1 cellular context compared by ENCODE assay signal in the genomic region with DNA sequence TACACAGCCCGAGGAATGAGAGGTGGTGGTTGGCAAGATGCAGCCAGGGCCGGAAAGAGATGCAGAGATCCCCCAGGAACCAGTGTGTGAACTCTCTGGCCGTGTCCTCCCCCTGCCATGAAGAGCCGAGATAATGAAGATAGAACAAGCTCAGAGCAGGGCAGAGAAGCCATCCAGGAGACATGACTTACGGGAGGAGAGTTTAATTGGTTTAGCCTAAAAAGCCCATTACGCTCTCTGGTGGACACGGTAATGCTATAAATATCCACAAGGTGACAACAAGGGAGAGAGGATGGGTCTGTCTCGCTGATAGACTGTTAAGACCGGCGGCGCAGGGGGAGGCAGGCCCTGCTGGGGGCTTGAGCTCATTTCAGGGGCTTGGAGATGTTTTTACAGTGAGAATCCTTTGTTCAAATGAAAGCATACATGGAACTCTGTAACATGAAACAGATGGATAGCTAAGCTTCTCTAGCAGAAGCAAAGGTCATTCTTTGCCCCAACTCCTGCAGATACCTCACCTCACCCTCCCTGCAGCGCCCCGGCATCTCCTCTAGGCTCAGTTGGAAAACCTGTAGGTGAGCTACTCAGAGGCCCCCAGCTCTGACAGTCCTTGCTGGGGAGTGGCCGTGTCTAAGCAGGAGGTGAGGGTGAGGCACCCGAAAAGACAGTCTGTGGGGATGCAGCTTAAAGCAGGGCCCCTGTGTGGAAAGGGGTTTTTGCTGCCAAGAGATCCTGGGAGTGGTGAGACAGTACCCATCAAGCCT.
A peak's percentile ranks its signal among the peaks of the same experiment; 100 is the strongest.
TF ChIP-seq lines count a peak whose summit lies in the region.

No MANE protein-coding gene starts in this region.

TF ChIP-seq in SK-N-SH treated with all-trans-retinoic acid at 6 μM for 48 hours, 23 proteins besides CTCF, POLR2A, EP300 and RAD21 (continued from another document):
- 0 out of 2 replicates have a peak, but pooled peaks have one; percentile 51 for TF ChIP-seq TCF4 (CRISPR knock-in tag; IDR thresholded peaks at IDR 0.05; ENCODE audit: borderline replicate concordance)
- TF ChIP-seq, protein P1, sequence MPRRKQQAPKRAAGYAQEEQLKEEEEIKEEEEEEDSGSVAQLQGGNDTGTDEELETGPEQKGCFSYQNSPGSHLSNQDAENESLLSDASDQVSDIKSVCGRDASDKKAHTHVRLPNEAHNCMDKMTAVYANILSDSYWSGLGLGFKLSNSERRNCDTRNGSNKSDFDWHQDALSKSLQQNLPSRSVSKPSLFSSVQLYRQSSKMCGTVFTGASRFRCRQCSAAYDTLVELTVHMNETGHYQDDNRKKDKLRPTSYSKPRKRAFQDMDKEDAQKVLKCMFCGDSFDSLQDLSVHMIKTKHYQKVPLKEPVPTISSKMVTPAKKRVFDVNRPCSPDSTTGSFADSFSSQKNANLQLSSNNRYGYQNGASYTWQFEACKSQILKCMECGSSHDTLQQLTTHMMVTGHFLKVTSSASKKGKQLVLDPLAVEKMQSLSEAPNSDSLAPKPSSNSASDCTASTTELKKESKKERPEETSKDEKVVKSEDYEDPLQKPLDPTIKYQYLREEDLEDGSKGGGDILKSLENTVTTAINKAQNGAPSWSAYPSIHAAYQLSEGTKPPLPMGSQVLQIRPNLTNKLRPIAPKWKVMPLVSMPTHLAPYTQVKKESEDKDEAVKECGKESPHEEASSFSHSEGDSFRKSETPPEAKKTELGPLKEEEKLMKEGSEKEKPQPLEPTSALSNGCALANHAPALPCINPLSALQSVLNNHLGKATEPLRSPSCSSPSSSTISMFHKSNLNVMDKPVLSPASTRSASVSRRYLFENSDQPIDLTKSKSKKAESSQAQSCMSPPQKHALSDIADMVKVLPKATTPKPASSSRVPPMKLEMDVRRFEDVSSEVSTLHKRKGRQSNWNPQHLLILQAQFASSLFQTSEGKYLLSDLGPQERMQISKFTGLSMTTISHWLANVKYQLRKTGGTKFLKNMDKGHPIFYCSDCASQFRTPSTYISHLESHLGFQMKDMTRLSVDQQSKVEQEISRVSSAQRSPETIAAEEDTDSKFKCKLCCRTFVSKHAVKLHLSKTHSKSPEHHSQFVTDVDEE (CRISPR knock-in tag; IDR thresholded peaks at IDR 0.05): 0 out of 2 replicates have a peak, but pooled peaks have one; percentile 54
TF ChIP-seq in SK-N-SH treated with all-trans-retinoic acid at 6 μM for 48 hours: peak in this region for 3.
